Comparison of ENCODE assay signal across 1 cellular context in the genomic region with DNA sequence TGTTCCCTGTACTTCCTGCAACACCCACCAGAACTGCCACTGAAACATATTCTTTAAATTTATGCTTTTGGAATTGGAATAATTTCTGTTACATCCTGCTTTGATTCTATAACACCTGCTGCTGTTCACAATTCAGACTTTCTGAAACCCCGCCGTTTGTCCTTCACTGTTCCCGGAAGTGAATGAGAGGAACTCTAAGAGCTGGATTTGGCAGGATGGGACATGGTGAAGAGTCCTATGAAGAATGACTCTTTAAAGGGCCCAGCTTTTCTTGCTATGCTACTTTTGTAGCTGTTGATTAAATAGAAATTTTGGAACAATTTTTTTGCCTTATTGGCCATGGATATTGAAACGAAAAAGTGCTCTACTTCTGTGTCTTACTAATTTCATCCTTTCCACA.
TF ChIP-seq lines count a peak whose summit lies in the region.

No MANE protein-coding gene starts in this region.

TF ChIP-seq in GM23338, 12 proteins besides CTCF, POLR2A, EP300 and RAD21 (continued from another document):
- TF ChIP-seq, protein P1, sequence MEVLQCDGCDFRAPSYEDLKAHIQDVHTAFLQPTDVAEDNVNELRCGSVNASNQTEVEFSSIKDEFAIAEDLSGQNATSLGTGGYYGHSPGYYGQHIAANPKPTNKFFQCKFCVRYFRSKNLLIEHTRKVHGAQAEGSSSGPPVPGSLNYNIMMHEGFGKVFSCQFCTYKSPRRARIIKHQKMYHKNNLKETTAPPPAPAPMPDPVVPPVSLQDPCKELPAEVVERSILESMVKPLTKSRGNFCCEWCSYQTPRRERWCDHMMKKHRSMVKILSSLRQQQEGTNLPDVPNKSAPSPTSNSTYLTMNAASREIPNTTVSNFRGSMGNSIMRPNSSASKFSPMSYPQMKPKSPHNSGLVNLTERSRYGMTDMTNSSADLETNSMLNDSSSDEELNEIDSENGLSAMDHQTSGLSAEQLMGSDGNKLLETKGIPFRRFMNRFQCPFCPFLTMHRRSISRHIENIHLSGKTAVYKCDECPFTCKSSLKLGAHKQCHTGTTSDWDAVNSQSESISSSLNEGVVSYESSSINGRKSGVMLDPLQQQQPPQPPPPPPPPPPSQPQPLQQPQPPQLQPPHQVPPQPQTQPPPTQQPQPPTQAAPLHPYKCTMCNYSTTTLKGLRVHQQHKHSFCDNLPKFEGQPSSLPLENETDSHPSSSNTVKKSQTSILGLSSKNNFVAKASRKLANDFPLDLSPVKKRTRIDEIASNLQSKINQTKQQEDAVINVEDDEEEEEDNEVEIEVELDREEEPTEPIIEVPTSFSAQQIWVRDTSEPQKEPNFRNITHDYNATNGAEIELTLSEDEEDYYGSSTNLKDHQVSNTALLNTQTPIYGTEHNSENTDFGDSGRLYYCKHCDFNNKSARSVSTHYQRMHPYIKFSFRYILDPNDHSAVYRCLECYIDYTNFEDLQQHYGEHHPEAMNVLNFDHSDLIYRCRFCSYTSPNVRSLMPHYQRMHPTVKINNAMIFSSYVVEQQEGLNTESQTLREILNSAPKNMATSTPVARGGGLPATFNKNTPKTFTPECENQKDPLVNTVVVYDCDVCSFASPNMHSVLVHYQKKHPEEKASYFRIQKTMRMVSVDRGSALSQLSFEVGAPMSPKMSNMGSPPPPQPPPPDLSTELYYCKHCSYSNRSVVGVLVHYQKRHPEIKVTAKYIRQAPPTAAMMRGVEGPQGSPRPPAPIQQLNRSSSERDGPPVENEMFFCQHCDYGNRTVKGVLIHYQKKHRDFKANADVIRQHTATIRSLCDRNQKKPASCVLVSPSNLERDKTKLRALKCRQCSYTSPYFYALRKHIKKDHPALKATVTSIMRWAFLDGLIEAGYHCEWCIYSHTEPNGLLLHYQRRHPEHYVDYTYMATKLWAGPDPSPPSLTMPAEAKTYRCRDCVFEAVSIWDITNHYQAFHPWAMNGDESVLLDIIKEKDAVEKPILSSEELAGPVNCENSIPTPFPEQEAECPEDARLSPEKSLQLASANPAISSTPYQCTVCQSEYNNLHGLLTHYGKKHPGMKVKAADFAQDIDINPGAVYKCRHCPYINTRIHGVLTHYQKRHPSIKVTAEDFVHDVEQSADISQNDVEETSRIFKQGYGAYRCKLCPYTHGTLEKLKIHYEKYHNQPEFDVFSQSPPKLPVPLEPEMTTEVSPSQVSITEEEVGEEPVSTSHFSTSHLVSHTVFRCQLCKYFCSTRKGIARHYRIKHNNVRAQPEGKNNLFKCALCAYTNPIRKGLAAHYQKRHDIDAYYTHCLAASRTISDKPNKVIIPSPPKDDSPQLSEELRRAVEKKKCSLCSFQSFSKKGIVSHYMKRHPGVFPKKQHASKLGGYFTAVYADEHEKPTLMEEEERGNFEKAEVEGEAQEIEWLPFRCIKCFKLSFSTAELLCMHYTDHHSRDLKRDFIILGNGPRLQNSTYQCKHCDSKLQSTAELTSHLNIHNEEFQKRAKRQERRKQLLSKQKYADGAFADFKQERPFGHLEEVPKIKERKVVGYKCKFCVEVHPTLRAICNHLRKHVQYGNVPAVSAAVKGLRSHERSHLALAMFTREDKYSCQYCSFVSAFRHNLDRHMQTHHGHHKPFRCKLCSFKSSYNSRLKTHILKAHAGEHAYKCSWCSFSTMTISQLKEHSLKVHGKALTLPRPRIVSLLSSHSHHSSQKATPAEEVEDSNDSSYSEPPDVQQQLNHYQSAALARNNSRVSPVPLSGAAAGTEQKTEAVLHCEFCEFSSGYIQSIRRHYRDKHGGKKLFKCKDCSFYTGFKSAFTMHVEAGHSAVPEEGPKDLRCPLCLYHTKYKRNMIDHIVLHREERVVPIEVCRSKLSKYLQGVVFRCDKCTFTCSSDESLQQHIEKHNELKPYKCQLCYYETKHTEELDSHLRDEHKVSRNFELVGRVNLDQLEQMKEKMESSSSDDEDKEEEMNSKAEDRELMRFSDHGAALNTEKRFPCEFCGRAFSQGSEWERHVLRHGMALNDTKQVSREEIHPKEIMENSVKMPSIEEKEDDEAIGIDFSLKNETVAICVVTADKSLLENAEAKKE (CRISPR knock-in tag; IDR thresholded peaks at IDR 0.05), result no peak
